ENCODE assay signal across 8 cellular contexts in the genomic region with DNA sequence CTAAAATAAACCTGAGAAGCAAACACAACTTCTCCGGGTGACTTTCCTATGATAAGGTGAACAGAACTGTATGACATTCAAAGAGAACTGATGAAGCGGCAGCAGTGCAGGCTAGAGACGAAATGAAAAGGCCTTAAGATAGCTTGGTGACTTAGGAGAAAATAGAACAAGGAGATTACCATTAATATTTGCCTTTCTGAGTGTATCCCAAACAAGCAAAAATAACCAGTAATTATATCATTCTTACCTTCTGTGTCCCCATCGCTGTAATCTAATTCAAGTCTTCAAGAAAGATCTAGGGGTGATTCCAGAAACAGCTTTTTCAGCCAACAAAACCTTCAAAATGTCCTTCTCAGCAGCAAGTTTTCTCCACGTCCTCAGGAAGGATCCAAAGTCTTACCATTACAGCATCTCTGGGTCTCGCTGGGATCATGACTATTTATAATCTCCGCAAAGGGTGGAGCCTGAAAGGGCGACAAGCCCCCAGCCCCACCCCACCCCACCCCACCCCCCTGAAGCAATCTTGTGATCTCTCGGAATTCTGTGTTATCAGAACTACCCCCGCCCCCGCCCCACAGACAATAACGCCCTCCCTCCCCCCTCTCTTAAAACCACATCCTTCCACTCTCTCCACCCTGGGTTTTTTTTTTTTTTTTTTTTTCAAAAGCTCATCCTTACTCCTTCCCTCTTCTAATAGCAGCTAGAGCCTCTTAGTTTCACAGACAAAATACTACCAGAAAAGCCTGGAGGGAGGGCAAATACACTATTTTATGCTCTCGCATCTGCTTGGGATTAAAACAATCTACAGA. TPM values are rescaled to one million over a fixed set of nuclear protein-coding genes. Genes with fewer than 3 reads are reported as not detected.
DNase-seq lines count a peak whose midpoint lies in the region; ATAC-seq, FAIRE-seq and TF ChIP-seq lines count a peak whose summit lies in the region.

A gene (minus strand): TSS at position 415 of the 809 bp plus-strand sequence. CDS start 153 bp downstream, at position 262.

- H3K9me3 ChIP-seq in MG63 (no peaks in the 10 kb centered on the region), skeletal muscle tissue (ENCODE audit: control insufficient read depth in 3 of 3, low read length in 3 of 3) (no peaks in the 10 kb centered on the region)

- DNase-seq in A172 (ENCODE audit: low spot score) (peak; percentile 79), MG63 (no peak), bronchial epithelial cell (ENCODE audit: low read depth) (peak; percentile 62), iPS-NIHi11 (ENCODE audit: low spot score) (peak; percentile 64)

- peak within 1 kb of the TSS; percentile 72 to 80 (median 74) for H3K9ac ChIP-seq in skeletal muscle tissue (ENCODE audit: low read depth in 1 of 3, low read length in 3 of 3)

- H3K27me3 ChIP-seq in MG63, result no peaks in the 10 kb centered on the region
- H3K27me3 ChIP-seq in bronchial epithelial cell (ENCODE audit: control insufficient read depth, insufficient read depth, low read length), result no peaks in the 10 kb centered on the region
- no peaks in the 10 kb centered on the region for H3K27me3 ChIP-seq in skeletal muscle tissue (ENCODE audit: control insufficient read depth in 3 of 3, insufficient read depth in 3 of 3, low read length in 3 of 3)

- in situ Hi-C loops in GM18951 (cut with MboI; ENCODE audit: low sequenced_read_pairs, unreplicated experiment), result loop anchor here (10.0 kb wide), 1 partner anchor 59 kb away; no protein-coding TSS in a partner anchor

- H3K36me3 ChIP-seq in MG63 (no peaks in the 10 kb centered on the region), bronchial epithelial cell (ENCODE audit: control insufficient read depth, insufficient read depth, low read length) (peaks cover 1% of the 10 kb centered on the region), skeletal muscle tissue (ENCODE audit: control insufficient read depth in 3 of 3, insufficient read depth in 3 of 3, low read length in 3 of 3) (peaks cover 0 to 3% (median 0%) of the 10 kb centered on the region in 3 donors)

- FAIRE-seq in bronchial epithelial cell (lab: Jason Lieb, UNC), result no peak

- H3K4me3 ChIP-seq in MG63 (peak within 1 kb of the TSS; percentile 31), WI38 (ENCODE audit: low read depth, low read length) (peak within 1 kb of the TSS; percentile 99), bronchial epithelial cell (ENCODE audit: low read depth, low read length) (peak within 1 kb of the TSS; percentile 28), skeletal muscle tissue (ENCODE audit: low read length in 3 of 3) (peak within 1 kb of the TSS; percentile 56 to 73 (median 71))

- TF ChIP-seq CTCF in WI38 (IDR thresholded peaks at IDR 0.05; ENCODE audit: low read depth, low read length) (no peak), bronchial epithelial cell (IDR thresholded peaks at IDR 0.05; ENCODE audit: insufficient read depth, low read length, severe bottlenecking) (no peak)

- TF ChIP-seq POLR2A in GM18951 (IDR thresholded peaks at IDR 0.05; ENCODE audit: extremely low read depth, insufficient read depth, insufficient read length), result peak; percentile 59

- H3K4me1 ChIP-seq in skeletal muscle tissue (ENCODE audit: control insufficient read depth in 3 of 3, insufficient read depth in 3 of 3, low read length in 3 of 3), result peaks cover 0 to 7% (median 3%) of the 10 kb centered on the region in 3 donors

- no peak for ATAC-seq in GM19395 (IDR thresholded peaks at IDR 0.05; ENCODE audit: unreplicated experiment)

- H3K27ac ChIP-seq in skeletal muscle tissue (ENCODE audit: low read depth, low read length), result peak within 1 kb of the TSS; percentile 91

RNA-seq across cellular contexts. Expression of the gene that starts here (rescaled TPM):
- total RNA-seq in A172 (2014; rRNA removed; shearing (Covaris generic)), result 16.3 and 17.0 TPM in 2 replicates
- 0.72 and 2.1 TPM in 2 replicates for total RNA-seq in MG63 (2014; rRNA removed; shearing (Covaris generic); ENCODE audit: low replicate concordance)
- 8.4 and 10.5 TPM in 2 replicates for total RNA-seq in bronchial epithelial cell
- total RNA-seq in skeletal muscle tissue, result 49.6 TPM

Comparison
In these comparisons a context has a peak if more than half of its experiments do, and no peak if none do; other contexts are left out.
1. H3K4me3 ChIP-seq: peak in every context shown above with its lines; median percentile 99 in WI38; 71 in skeletal muscle tissue; 31 in MG63; 28 in bronchial epithelial cell.